ENCODE assay signal across 9 cellular contexts in genomic region chr21:31295676-31296075, GRCh38.
"Had no signal": no experiment of that assay in that cellular context is flagged by ENCODE, and none has a peak within 500 bp of the region (broad histone marks: within the 10 kb centered on the region; RNA-seq: fewer than 3 reads in every experiment).

No MANE protein-coding gene starts in this region.

- H2AFZ ChIP-seq: GM23248, GM23338 had no signal

- H3K4me1 ChIP-seq: HAP-1 had no signal

- H3K27ac ChIP-seq: GM23248 had no signal

- H3K36me3 ChIP-seq: HAP-1 had no signal

- H3K4me2 ChIP-seq: GM23338 had no signal

- ATAC-seq: GM23338, HCT116 had no signal

- H3K4me3 ChIP-seq: GM23248, GM23338, HAP-1 had no signal

- H3K9me3 ChIP-seq: HAP-1 had no signal

- DNase-seq: GM23248, GOT3, H7, H9, HCEC 1CT, HFFc6 had no signal

- H3K9ac ChIP-seq: GM23248 had no signal
